Comparison of ENCODE assay signal across 9 cellular contexts in the genomic region with DNA sequence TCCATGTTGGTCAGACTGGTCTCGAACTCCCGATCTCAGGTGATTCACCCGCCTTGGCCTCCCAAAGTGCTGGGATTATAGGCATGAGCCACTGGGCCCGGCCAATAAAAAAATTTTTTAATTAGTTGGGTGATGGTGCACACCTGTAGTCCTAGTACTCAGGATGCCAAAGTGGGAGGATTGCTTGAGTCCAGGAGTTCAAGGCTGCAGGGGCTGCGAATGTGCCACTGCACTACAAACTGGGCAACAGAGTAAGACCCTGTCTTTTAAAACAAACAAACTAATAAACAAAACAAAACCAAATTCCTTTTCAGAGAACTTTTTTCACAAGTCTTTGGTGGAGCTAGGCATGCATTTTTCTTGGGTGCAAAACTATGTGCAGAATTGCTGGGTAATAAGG.
"Had no signal": no experiment of that assay in that cellular context is flagged by ENCODE, and none has a peak within 500 bp of the region (broad histone marks: within the 10 kb centered on the region; RNA-seq: fewer than 3 reads in every experiment).

No MANE protein-coding gene starts in this region.

- H3K4me3 Mint-ChIP-seq: GM23338, H9, HFFc6 had no signal

- H3K4me3 ChIP-seq: GM23338, K562 had no signal

- FAIRE-seq: H1, H54, K562 had no signal

- H2AFZ ChIP-seq: GM23338 had no signal

- H3K27ac Mint-ChIP-seq: GM23338, HFFc6 had no signal

- H3K4me2 ChIP-seq: GM23338 had no signal

- H3K9me3 Mint-ChIP-seq: GM23338, H9, HFFc6 had no signal

- ATAC-seq: GM23338, K562 had no signal

- H3K27ac ChIP-seq: HL-60 had no signal

- DNase-seq: H9, HCEC 1CT, HFFc6, IMR-90 had no signal
